Comparison of ENCODE assay signal across 8 cellular contexts in the genomic region with DNA sequence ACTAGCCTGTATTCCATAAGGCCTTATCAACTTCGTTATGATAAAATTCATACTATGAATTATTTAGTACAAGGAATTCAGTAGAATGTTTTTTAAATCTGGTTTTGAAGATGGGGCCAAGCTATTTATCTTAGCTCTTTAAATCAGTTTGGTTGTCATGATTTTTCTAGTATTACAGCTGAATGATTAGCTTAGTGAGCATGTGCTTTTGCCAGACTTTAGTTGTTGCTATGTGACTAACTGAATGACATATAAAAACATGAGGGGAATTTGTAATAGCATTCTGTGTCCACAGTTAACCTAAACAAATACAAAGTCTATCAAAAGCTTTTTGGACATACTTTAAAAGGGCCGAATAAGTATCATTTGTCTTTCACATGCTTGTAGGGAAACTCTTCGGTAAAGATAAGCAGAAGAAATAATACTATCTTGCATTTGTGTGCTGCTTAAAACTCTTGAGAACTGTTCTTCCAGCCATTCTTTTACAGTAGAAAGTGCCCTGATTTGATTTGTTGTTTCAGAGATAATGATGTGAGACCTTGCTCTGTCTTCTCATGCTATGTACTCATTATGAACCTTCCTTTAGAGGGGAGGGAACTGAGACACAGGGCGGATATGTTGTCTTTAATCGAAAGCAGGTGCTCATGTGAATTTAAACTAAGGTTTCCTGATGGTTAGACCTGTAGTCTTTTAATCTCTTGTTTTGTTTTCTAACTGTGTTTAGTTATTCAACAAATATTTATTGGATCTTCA. TPM values are rescaled to one million over a fixed set of nuclear protein-coding genes. Genes with fewer than 3 reads are reported as not detected.
A peak's percentile ranks its signal among the peaks of the same experiment; 100 is the strongest.
DNase-seq lines count a peak whose midpoint lies in the region; ATAC-seq and TF ChIP-seq lines count a peak whose summit lies in the region.

No MANE protein-coding gene starts in this region.

- no peaks in the 10 kb centered on the region for H3K27me3 ChIP-seq in GM06990 (replicated peaks; ENCODE audit: control insufficient read depth, insufficient read depth, low read length)

- no peak for TF ChIP-seq CTCF in GM06990 (IDR thresholded peaks at IDR 0.05; ENCODE audit: insufficient read depth, low read length, poor library complexity, severe bottlenecking)
- TF ChIP-seq CTCF in fibroblast of the aortic adventitia (IDR thresholded peaks at IDR 0.05; ENCODE audit: insufficient read depth, low read length): no peak

- no peaks in the 10 kb centered on the region for H3K36me3 ChIP-seq in GM06990 (ENCODE audit: control insufficient read depth, insufficient read depth, low read length)

- ATAC-seq in GM21723 (IDR thresholded peaks at IDR 0.05; ENCODE audit: unreplicated experiment) (peak; percentile 79), HG03442 (IDR thresholded peaks at IDR 0.05; ENCODE audit: unreplicated experiment) (no peak)

- no peak overlapping the region for H3K4me3 ChIP-seq in GM06990 (replicated peaks; ENCODE audit: low read depth, low read length)
- no peak overlapping the region for H3K4me3 ChIP-seq in fibroblast of the aortic adventitia (ENCODE audit: low read depth, low read length)

- DNase-seq in GM06990 (ENCODE audit: extremely low read depth, insufficient read length): peak; percentile 31
- peak; percentile 68 for DNase-seq in M059J (ENCODE audit: low read depth)
- DNase-seq in fibroblast of the aortic adventitia (ENCODE audit: low read depth): peak; percentile 64
- DNase-seq in DMS 273 (lab: John Stamatoyannopoulos, UW; ENCODE audit: unreplicated experiment): no peak
- no peak for DNase-seq in HT-29 (ENCODE audit: low spot score)
- DNase-seq in DMS114 treated with DMSO at 0.1 percent for 48 hours (lab: John Stamatoyannopoulos, UW; ENCODE audit: unreplicated experiment): no peak

RNA-seq across cellular contexts. Expression of a gene that starts 18.8 kb away (rescaled TPM):
- 181 and 192 TPM in 2 replicates for total RNA-seq in M059J (2014; rRNA removed; shearing (Covaris generic))
- 119 and 187 TPM in 2 replicates for total RNA-seq in fibroblast of the aortic adventitia (ENCODE audit: low replicate concordance)
- total RNA-seq in HT-29 (2014; rRNA removed; shearing (Covaris generic)): 13.7 and 14.2 TPM in 2 replicates

Comparison
In these comparisons a context has a peak if more than half of its experiments do, and no peak if none do; other contexts are left out.
1. DNase-seq: peak in GM06990 (single experiment), M059J (single experiment) and fibroblast of the aortic adventitia (single experiment); none in DMS 273 (single experiment), HT-29 (single experiment) and DMS114 treated with DMSO at 0.1 percent for 48 hours (single experiment).